8 cellular contexts compared by ENCODE assay signal in genomic region chr11:575996-576756, GRCh38. TPM values are rescaled to one million over a fixed set of nuclear protein-coding genes. Genes with fewer than 3 reads are reported as not detected.
A peak's percentile ranks its signal among the peaks of the same experiment; 100 is the strongest.
DNase-seq lines count a peak whose midpoint lies in the region; ATAC-seq, FAIRE-seq and TF ChIP-seq lines count a peak whose summit lies in the region.

Gene PHRF1, plus strand, starts transcription at chr11:576470. Its CDS starts 5,043 bp downstream, at chr11:581513.

- ATAC-seq in HG02840 (IDR thresholded peaks at IDR 0.05; ENCODE audit: low FRiP score, unreplicated experiment): peak; percentile 85

- intact Hi-C loops in cardiac septum (cut with DNase I) (loop anchor here (1.0 to 5.0 kb wide), 2 partner anchors 41 kb away; partner anchors contain the start of genes HRAS and IRF7), transverse colon (cut with DNase I; ENCODE audit: low total_unique reads) (no loop called here)

- DNase-seq in GM12892 (ENCODE audit: insufficient read length): peak; percentile 99
- peak; percentile 81 for DNase-seq in NCI-H1436 treated with DMSO at 0.1 percent for 48 hours (lab: John Stamatoyannopoulos, UW)
- peak; percentile 93 for DNase-seq in T follicular helper cell (ENCODE audit: low read depth)
- peak; percentile 97 for DNase-seq in adipocyte (ENCODE audit: low read depth)
- DNase-seq in cardiac septum (ENCODE audit: low spot score): peak; percentile 98
- peak; percentile 93 for DNase-seq in pons (ENCODE audit: low spot score)
- DNase-seq in transverse colon: peak; percentile 97

- TF ChIP-seq POLR2A in GM12892 (IDR thresholded peaks at IDR 0.05; ENCODE audit: low read depth, low read length): peak; percentile 88
- TF ChIP-seq POLR2A in transverse colon (IDR thresholded peaks at IDR 0.05): peak; percentile 65

- TF ChIP-seq CTCF in transverse colon (IDR thresholded peaks at IDR 0.05): peak in 2 of 5 experiments; percentile 23 to 24

- H3K27ac ChIP-seq in transverse colon: peak within 1 kb of the TSS; percentile 80 to 92 (median 90)

- peak within 1 kb of the TSS; percentile 98 for H3K9ac ChIP-seq in adipocyte (ENCODE audit: low read length)

- H3K4me1 ChIP-seq in adipocyte (ENCODE audit: control insufficient read depth, insufficient read depth, low read length): peaks cover 37% of the 10 kb centered on the region
- peaks cover 34 to 46% (median 40%) of the 10 kb centered on the region in 4 donors for H3K4me1 ChIP-seq in transverse colon

- H3K4me3 ChIP-seq in adipocyte (ENCODE audit: low read length) (peak within 1 kb of the TSS; percentile 94), transverse colon (peak within 1 kb of the TSS; percentile 66 to 100 (median 86))

- FAIRE-seq in GM12892 (lab: Jason Lieb, UNC): peak; percentile 99

- H3K27me3 ChIP-seq in adipocyte (replicated peaks; ENCODE audit: control insufficient read depth, insufficient read depth, low read length): no peaks in the 10 kb centered on the region
- H3K27me3 ChIP-seq in transverse colon: peaks cover 12% of the 10 kb centered on the region

- WGBS in transverse colon (ENCODE audit: low coverage in 1 of 2), 2 donors: 0% methylated on average over 42 of the region's 97 CpGs; no CpG with 5 or more reads in 1 of the 2 donors

- in situ Hi-C loops in transverse colon (cut with MboI; ENCODE audit: low pct_ligation_motif_present in 1 of 4, low pct_unique_long_range_greater_than_20kb in 1 of 4, low sequenced_read_pairs in 3 of 4): no loop called here

- H3K9me3 ChIP-seq in adipocyte (ENCODE audit: control insufficient read depth, low read length): no peaks in the 10 kb centered on the region
- H3K9me3 ChIP-seq in transverse colon: no peaks in the 10 kb centered on the region

- no peak for TF ChIP-seq EP300 in transverse colon (IDR thresholded peaks at IDR 0.05; ENCODE audit: low read depth)

- H3K36me3 ChIP-seq in adipocyte (ENCODE audit: control insufficient read depth, insufficient read depth, low read length, severe bottlenecking) (no peaks in the 10 kb centered on the region), transverse colon (no peaks in the 10 kb centered on the region)

RNA-seq across cellular contexts. Expression of gene PHRF1, which starts in this region (rescaled TPM):
- polyA plus RNA-seq in GM12892 (2012; ENCODE audit: missing spikeins): 6.1 TPM
- total RNA-seq in cardiac septum: 20.9 TPM
- 10 to 100 TPM; 28.4 to 60.6 (median 43.2) TPM for total RNA-seq in transverse colon

Comparison
In these comparisons a context has a peak if more than half of its experiments do, and no peak if none do; other contexts are left out.
1. Peak in every context shown above with its lines: DNase-seq, ATAC-seq, H3K4me3 ChIP-seq and H3K27ac ChIP-seq.